1 cellular context compared by ENCODE assay signal in genomic region chr2:17539993-17540812, GRCh38.
TF ChIP-seq lines count a peak whose summit lies in the region.

Gene VSNL1, plus strand, starts transcription at chr2:17540696. Its CDS starts 51,379 bp downstream, at chr2:17592075.

TF ChIP-seq in HepG2, 621 proteins besides CTCF, POLR2A, EP300 and RAD21 (continued from another document and continues in another):
- TF ChIP-seq ZHX1 (CRISPR knock-in tag; IDR thresholded peaks at IDR 0.05; ENCODE audit: low read depth) = peak; percentile 72; the same call in 1 of the 2 replicates
- TF ChIP-seq U2AF1 (optimal IDR thresholded peaks at IDR 0.05; ENCODE audit: low read depth, low read length) = peak; percentile 74
- peak; percentile 51; the same call in 1 of the 2 replicates for TF ChIP-seq ZNF598 (CRISPR knock-in tag; IDR thresholded peaks at IDR 0.05; ENCODE audit: borderline replicate concordance)
- peak in 1 of 2 experiments; percentile 38; a peak in 2 of 4 replicates for TF ChIP-seq KLF16 (CRISPR knock-in tag; IDR thresholded peaks at IDR 0.05)
- peak; percentile 93 for TF ChIP-seq RNF2 (conservative IDR thresholded peaks at IDR 0.05; ENCODE audit: low read depth)
- TF ChIP-seq ZNF577 (CRISPR knock-in tag; IDR thresholded peaks at IDR 0.05; ENCODE audit: borderline replicate concordance, low read depth) = no peak
- no peak for TF ChIP-seq ZNF431 (CRISPR knock-in tag; IDR thresholded peaks at IDR 0.05; ENCODE audit: borderline replicate concordance, low read depth)
- TF ChIP-seq TCF7 (IDR thresholded peaks at IDR 0.05; ENCODE audit: low read depth) = no peak
- TF ChIP-seq GRHL1 (CRISPR knock-in tag; conservative IDR thresholded peaks at IDR 0.05) = no peak
- peak; percentile 37; the same call in 1 of the 2 replicates for TF ChIP-seq BCL6 (CRISPR knock-in tag; IDR thresholded peaks at IDR 0.05)
- TF ChIP-seq ELF3 (CRISPR knock-in tag; IDR thresholded peaks at IDR 0.05) = peak; percentile 85; the same call in 1 of the 2 replicates
- 0 out of 2 replicates have a peak, but pooled peaks have one; percentile 59 for TF ChIP-seq TP53 (CRISPR knock-in tag; conservative IDR thresholded peaks at IDR 0.05)
- peak; percentile 95 for TF ChIP-seq ZSCAN5A (CRISPR knock-in tag; IDR thresholded peaks at IDR 0.05; ENCODE audit: borderline replicate concordance)
- TF ChIP-seq MED1 (CRISPR knock-in tag; IDR thresholded peaks at IDR 0.05) = peak; percentile 66
- TF ChIP-seq ZFP36L2 (CRISPR knock-in tag; IDR thresholded peaks at IDR 0.05) = 0 out of 2 replicates have a peak, but pooled peaks have one; percentile 39
- TF ChIP-seq GZF1 (CRISPR knock-in tag; IDR thresholded peaks at IDR 0.05) = 0 out of 2 replicates have a peak, but pooled peaks have one; percentile 9
- no peak for TF ChIP-seq TRIM24 (CRISPR knock-in tag; IDR thresholded peaks at IDR 0.05)
- TF ChIP-seq ZBTB37 (CRISPR knock-in tag; IDR thresholded peaks at IDR 0.05) = peak; percentile 26; the same call in 1 of the 2 replicates
- TF ChIP-seq ZNF616 (CRISPR knock-in tag; IDR thresholded peaks at IDR 0.05; ENCODE audit: low read depth) = no peak
- no peak for TF ChIP-seq SMAD1 (CRISPR knock-in tag; IDR thresholded peaks at IDR 0.05; ENCODE audit: borderline replicate concordance, low read depth)
- no peak for TF ChIP-seq CENPBD1 (CRISPR knock-in tag; IDR thresholded peaks at IDR 0.05; ENCODE audit: borderline replicate concordance, low read depth)
- TF ChIP-seq PRDM4 (CRISPR knock-in tag; IDR thresholded peaks at IDR 0.05; ENCODE audit: borderline replicate concordance) = no peak; the same call in none of the 2 replicates
- TF ChIP-seq ZNF576 (CRISPR knock-in tag; IDR thresholded peaks at IDR 0.05) = 0 out of 2 replicates have a peak, but pooled peaks have one; percentile 17
- no peak for TF ChIP-seq CSRNP2 (CRISPR knock-in tag; conservative IDR thresholded peaks at IDR 0.05; ENCODE audit: low read depth)
- peak; percentile 38 for TF ChIP-seq ETV5 (CRISPR knock-in tag; IDR thresholded peaks at IDR 0.05; ENCODE audit: borderline replicate concordance)
- TF ChIP-seq ZNF513 (CRISPR knock-in tag; conservative IDR thresholded peaks at IDR 0.05) = no peak
- TF ChIP-seq NPAS2 (CRISPR knock-in tag; IDR thresholded peaks at IDR 0.05; ENCODE audit: borderline replicate concordance) = no peak
- no peak for TF ChIP-seq MAFF (IDR thresholded peaks at IDR 0.05; ENCODE audit: low read depth, low read length)
- no peak for TF ChIP-seq NONO (IDR thresholded peaks at IDR 0.05)
- peak; percentile 71 for TF ChIP-seq NONO (CRISPR knock-in tag; conservative IDR thresholded peaks at IDR 0.05)
- 0 out of 2 replicates have a peak, but pooled peaks have one; percentile 45 for TF ChIP-seq ZSCAN30 (CRISPR knock-in tag; IDR thresholded peaks at IDR 0.05)
- TF ChIP-seq ZIK1 (CRISPR knock-in tag; IDR thresholded peaks at IDR 0.05; ENCODE audit: borderline replicate concordance, low read depth) = peak; percentile 85; the same call in 1 of the 2 replicates
- no peak for TF ChIP-seq PAF1 (CRISPR knock-in tag; IDR thresholded peaks at IDR 0.05)
- peak; percentile 74; the same call in 1 of the 2 replicates for TF ChIP-seq ZSCAN9 (CRISPR knock-in tag; IDR thresholded peaks at IDR 0.05; ENCODE audit: borderline replicate concordance)
- TF ChIP-seq ZFP37 (CRISPR knock-in tag; IDR thresholded peaks at IDR 0.05; ENCODE audit: borderline replicate concordance) = no peak; the same call in 1 of the 2 replicates
- no peak for TF ChIP-seq MIXL1 (CRISPR knock-in tag; IDR thresholded peaks at IDR 0.05)
- no peak for TF ChIP-seq ZNF17 (CRISPR knock-in tag; IDR thresholded peaks at IDR 0.05)
- TF ChIP-seq ZZZ3 (CRISPR knock-in tag; IDR thresholded peaks at IDR 0.05; ENCODE audit: borderline replicate concordance) = no peak
- peak; percentile 88 for TF ChIP-seq ZFY (CRISPR knock-in tag; IDR thresholded peaks at IDR 0.05)
- no peak for TF ChIP-seq FOXC1 (CRISPR knock-in tag; IDR thresholded peaks at IDR 0.05; ENCODE audit: borderline replicate concordance)
- peak; percentile 95 for TF ChIP-seq DMAP1 (CRISPR knock-in tag; IDR thresholded peaks at IDR 0.05)
- TF ChIP-seq GFI1 (CRISPR knock-in tag; IDR thresholded peaks at IDR 0.05; ENCODE audit: borderline replicate concordance) = peak; percentile 99
- TF ChIP-seq HMGXB3 (CRISPR knock-in tag; IDR thresholded peaks at IDR 0.05; ENCODE audit: borderline replicate concordance) = 0 out of 2 replicates have a peak, but pooled peaks have one; percentile 18
- no peak for TF ChIP-seq HNRNPL (IDR thresholded peaks at IDR 0.05; ENCODE audit: low read depth, low read length)
- TF ChIP-seq PCBP1 (IDR thresholded peaks at IDR 0.05; ENCODE audit: borderline replicate concordance, low read depth, low read length) = peak; percentile 95
- no peak for TF ChIP-seq CCAR2 (optimal IDR thresholded peaks at IDR 0.05; ENCODE audit: low read depth, low read length)
